Comparison of ENCODE assay signal across 23 cellular contexts in the genomic region with DNA sequence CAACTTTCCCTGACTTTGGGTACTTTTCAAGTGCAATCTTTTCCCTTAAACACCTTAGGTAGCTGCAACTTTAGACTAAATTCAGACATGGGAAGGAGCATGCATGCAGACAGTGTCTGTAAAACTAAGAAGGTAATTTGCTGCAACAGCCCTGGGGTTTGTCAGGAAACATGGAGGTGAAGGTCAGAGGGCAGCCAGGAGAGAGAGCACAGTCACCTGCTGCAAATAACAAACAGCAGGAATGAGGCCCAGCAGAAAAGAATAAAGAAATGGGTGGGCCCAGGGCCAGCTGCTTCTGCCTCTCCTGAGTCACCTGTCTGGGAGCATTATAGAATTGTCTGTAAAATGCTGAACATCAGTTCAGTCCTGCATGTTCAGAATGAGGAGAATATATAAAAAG. TPM values are rescaled to one million over a fixed set of nuclear protein-coding genes. Genes with fewer than 3 reads are reported as not detected.
DNase-seq lines count a peak whose midpoint lies in the region; ATAC-seq and TF ChIP-seq lines count a peak whose summit lies in the region.
"Had no signal": no experiment of that assay in that cellular context is flagged by ENCODE, and none has a peak within 500 bp of the region (broad histone marks: within the 10 kb centered on the region; RNA-seq: fewer than 3 reads in every experiment).

No MANE protein-coding gene starts in this region.

- peaks cover 0 to 12% (median 1%) of the 10 kb centered on the region in 4 donors for H3K36me3 ChIP-seq in stomach
- H3K36me3 ChIP-seq: BLaER1 treated with 17β-estradiol and CSF1 and Interleukin-3, amounts not matched to agents 10 nM and 100 nM; MG63 had no signal

- no peaks in the 10 kb centered on the region for H3K27me3 ChIP-seq in stomach
- H3K27me3 ChIP-seq: BLaER1 treated with 17β-estradiol and CSF1 and Interleukin-3, amounts not matched to agents 10 nM and 100 nM; MG63 had no signal

- TF ChIP-seq CTCF in stomach (IDR thresholded peaks at IDR 0.05) = no peak

- H3K4me3 ChIP-seq in stomach = no peak overlapping the region
- H3K4me3 ChIP-seq: BLaER1 treated with 17β-estradiol and CSF1 and Interleukin-3, amounts not matched to agents 10 nM and 100 nM; K562; MG63 had no signal

- no peaks in the 10 kb centered on the region for H3K4me1 ChIP-seq in stomach

- no peaks in the 10 kb centered on the region for H3K9me3 ChIP-seq in stomach
- H3K9me3 ChIP-seq: BLaER1 treated with 17β-estradiol and CSF1 and Interleukin-3, amounts not matched to agents 10 nM and 100 nM; MG63 had no signal

- intact Hi-C loops in stomach (cut with DNase I; ENCODE audit: low total_unique reads) = no loop called here

- TF ChIP-seq EP300 in stomach (IDR thresholded peaks at IDR 0.05) = no peak

- ATAC-seq in GM18873 (IDR thresholded peaks at IDR 0.05; ENCODE audit: low FRiP score, unreplicated experiment) = no peak
- ATAC-seq: K562, Panc1, SK-N-SH treated with all-trans-retinoic acid at 6 μM for 48 hours had no signal

- peak; percentile 8 for DNase-seq in NCI-H2171 treated with DMSO at 0.1 percent for 48 hours (lab: John Stamatoyannopoulos, UW)
- DNase-seq in NCI-H2171 (lab: John Stamatoyannopoulos, UW) = no peak
- DNase-seq in NCI-H1417 treated with DMSO at 0.1 percent for 48 hours (lab: John Stamatoyannopoulos, UW) = peak; percentile 12
- peak; percentile 63 for DNase-seq in NCI-H748 (lab: John Stamatoyannopoulos, UW; ENCODE audit: unreplicated experiment)
- DNase-seq in stomach = peak; percentile 19
- no peak for DNase-seq in T1000 (lab: John Stamatoyannopoulos, UW)
- DNase-seq: 8988T; Calu3; CD4-positive, alpha-beta memory T cell; EL; GF-D8; MG63; NCI-H1436; NCI-H2029; NCI-H2227 treated with DMSO at 0.1 percent for 48 hours; NCI-H526; NK-92 treated with Interleukin-12 subunit alpha and Interleukin-12 subunit beta, amount 100 ng/mL, for 24 hours; SIG-M5 had no signal

- no peak for TF ChIP-seq POLR2A in stomach (IDR thresholded peaks at IDR 0.05)

- no peak overlapping the region for H3K27ac ChIP-seq in stomach
- H3K27ac ChIP-seq: BLaER1 treated with 17β-estradiol and CSF1 and Interleukin-3, amounts not matched to agents 10 nM and 100 nM had no signal

RNA-seq across cellular contexts. Expression of a gene that starts 35.2 kb away (rescaled TPM):
- total RNA-seq in stomach = 10 to 100 TPM in 3 of 5 donors, 1 to 10 TPM in 2; 4.3 to 51.3 (median 37.7) TPM
- 10 to 100 TPM; 34.1 to 54.1 (median 42.1) TPM for polyA plus RNA-seq in stomach

RNA-seq across cellular contexts. Expression of a gene that starts 55.0 kb away (rescaled TPM):
- 100 to 1,000 TPM in 2 of 5 donors, 10 to 100 TPM in 3; 58.9 to 127 (median 74.1) TPM for total RNA-seq in stomach
- 10 to 100 TPM; 22.4 to 38.2 (median 30.7) TPM for polyA plus RNA-seq in stomach

Comparison
In these comparisons a context has a peak if more than half of its experiments do, and no peak if none do; other contexts are left out.
1. DNase-seq: peak in NCI-H2171 treated with DMSO at 0.1 percent for 48 hours (single experiment), NCI-H1417 treated with DMSO at 0.1 percent for 48 hours (single experiment), NCI-H748 (single experiment) and stomach (single experiment); none in NCI-H2171 (single experiment) and T1000 (single experiment).